Comparison of ENCODE assay signal across 1 cellular context in the genomic region with DNA sequence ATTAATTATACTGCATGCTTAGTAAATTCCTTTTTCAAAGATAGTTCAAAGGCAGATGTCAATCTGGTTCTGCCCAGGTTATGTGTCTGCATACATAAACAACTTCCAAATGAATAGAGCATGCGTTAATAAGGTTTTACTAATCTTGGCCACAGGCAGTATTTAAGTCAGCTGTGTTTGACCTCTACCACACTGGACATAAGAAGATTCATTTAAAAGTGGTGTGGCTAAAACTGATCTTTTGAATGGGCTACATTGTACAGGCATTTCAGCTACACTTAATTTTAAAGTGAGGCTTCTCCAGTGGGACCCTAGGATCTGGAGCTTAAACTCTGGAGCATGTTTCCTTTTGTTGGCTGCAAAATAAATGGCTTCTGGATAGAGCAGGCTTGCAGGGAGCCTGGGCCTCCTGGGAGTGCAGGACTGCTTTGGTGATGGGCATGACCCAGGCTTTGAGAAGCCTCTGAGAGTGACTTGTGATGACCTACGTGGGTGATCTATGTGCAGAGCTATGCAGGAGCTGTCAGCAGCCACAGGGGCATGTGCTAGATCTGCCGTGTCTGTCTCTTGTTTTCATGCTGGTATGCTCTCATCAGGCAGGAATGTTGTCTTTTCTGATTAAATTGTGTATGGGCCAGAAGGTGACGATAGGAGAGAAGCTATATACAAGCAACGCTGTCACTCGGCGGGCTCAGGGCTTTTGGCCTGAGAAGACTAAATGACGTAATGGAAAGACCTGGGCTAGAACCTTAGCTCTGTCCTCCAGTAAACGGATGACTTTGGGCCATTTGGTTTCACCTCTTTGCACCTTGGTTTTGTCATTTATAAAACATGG.
TF ChIP-seq lines count a peak whose summit lies in the region.

No MANE protein-coding gene starts in this region.

TF ChIP-seq in SK-N-SH treated with all-trans-retinoic acid at 6 μM for 48 hours, 23 proteins besides CTCF, POLR2A, EP300 and RAD21 (continued from another document):
- TF ChIP-seq, protein P1, sequence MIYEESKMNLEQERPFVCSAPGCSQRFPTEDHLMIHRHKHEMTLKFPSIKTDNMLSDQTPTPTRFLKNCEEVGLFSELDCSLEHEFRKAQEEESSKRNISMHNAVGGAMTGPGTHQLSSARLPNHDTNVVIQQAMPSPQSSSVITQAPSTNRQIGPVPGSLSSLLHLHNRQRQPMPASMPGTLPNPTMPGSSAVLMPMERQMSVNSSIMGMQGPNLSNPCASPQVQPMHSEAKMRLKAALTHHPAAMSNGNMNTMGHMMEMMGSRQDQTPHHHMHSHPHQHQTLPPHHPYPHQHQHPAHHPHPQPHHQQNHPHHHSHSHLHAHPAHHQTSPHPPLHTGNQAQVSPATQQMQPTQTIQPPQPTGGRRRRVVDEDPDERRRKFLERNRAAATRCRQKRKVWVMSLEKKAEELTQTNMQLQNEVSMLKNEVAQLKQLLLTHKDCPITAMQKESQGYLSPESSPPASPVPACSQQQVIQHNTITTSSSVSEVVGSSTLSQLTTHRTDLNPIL (CRISPR knock-in tag; IDR thresholded peaks at IDR 0.05; ENCODE audit: low read depth) = peak; percentile 100
